Comparison of ENCODE assay signal across 8 cellular contexts in the genomic region with DNA sequence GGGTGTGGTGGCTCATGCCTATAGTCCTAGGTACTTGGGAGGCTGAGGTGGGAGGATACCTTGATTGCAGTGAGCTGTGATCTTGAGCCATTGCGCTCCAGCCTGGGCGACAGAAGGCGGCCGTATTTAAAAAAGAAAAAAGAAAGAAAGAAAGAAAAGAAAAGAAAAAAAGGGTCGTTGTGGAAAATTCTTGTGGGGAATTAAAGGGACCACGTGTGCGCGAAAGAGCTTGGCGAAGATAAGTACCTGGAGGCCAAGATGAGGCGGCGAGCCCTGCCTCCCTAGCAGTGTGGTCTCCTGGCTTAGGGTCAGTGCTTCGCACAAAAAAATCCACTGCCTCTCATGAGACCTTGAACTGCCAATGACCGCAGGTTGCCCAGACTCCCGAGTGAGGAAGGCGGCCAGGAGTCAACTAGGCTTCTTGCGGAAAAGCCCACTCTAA. TPM values are rescaled to one million over a fixed set of nuclear protein-coding genes. Genes with fewer than 3 reads are reported as not detected.
DNase-seq lines count a peak whose midpoint lies in the region; ATAC-seq lines count a peak whose summit lies in the region.

No MANE protein-coding gene starts in this region.

- peaks cover 47 to 59% (median 54%) of the 10 kb centered on the region in 10 experiments for H3K4me1 ChIP-seq in BLaER1 treated with 17β-estradiol and CSF1 and Interleukin-3, amounts not matched to agents 10 nM and 100 nM
- H3K4me1 ChIP-seq in mesodermal cell (ENCODE audit: control insufficient read depth, insufficient read depth, low read length, poor library complexity, severe bottlenecking) (peaks cover 18% of the 10 kb centered on the region), aorta (ENCODE audit: control insufficient read depth in 1 of 2, insufficient read depth in 2 of 2, low read length in 2 of 2) (peaks cover 0 to 3% of the 10 kb centered on the region in 2 donors)

- peaks cover 42% of the 10 kb centered on the region for H3K4me1 Mint-ChIP-seq in central memory CD8-positive, alpha-beta T cell

- H4K20me1 ChIP-seq in BLaER1 treated with 17β-estradiol and CSF1 and Interleukin-3, amounts not matched to agents 10 nM and 100 nM = peaks cover 21 to 36% (median 31%) of the 10 kb centered on the region in 11 experiments; a peak in 21 of 22 replicates

- H3K27ac Mint-ChIP-seq in central memory CD8-positive, alpha-beta T cell (ENCODE audit: low read depth) = peak overlapping the region; percentile 96

- 16 to 19% methylated on average over 13 to 16 of the region's 16 CpGs for WGBS in mesodermal cell (ENCODE audit: insufficient coverage in 2 of 2), 2 experiments
- WGBS in aorta, 2 donors = 3 to 5% methylated on average over 16 of the region's 16 CpGs

- H3K4me3 ChIP-seq in BLaER1 treated with 17β-estradiol and CSF1 and Interleukin-3, amounts not matched to agents 10 nM and 100 nM = peak overlapping the region; percentile 71 to 84 (median 76)
- H3K4me3 ChIP-seq in mesodermal cell (ENCODE audit: extremely low read depth, insufficient read depth, low read length, poor library complexity, severe bottlenecking) (peak overlapping the region; percentile 82), aorta (ENCODE audit: low read length in 2 of 2) (peak overlapping the region; percentile 35 to 45)

- H3K36me3 ChIP-seq in BLaER1 treated with 17β-estradiol and CSF1 and Interleukin-3, amounts not matched to agents 10 nM and 100 nM = peaks cover 0 to 18% (median 13%) of the 10 kb centered on the region in 11 experiments; a peak in 11 of 22 replicates
- H3K36me3 ChIP-seq in mesodermal cell (ENCODE audit: control insufficient read depth, insufficient read depth, low read length) (peaks cover 5% of the 10 kb centered on the region), aorta (ENCODE audit: control insufficient read depth in 1 of 2, insufficient read depth in 2 of 2, low read length in 1 of 2) (no peaks in the 10 kb centered on the region)

- DNase-seq in central memory CD8-positive, alpha-beta T cell (ENCODE audit: low spot score in 2 of 2) = no peak
- DNase-seq in aorta = no peak
- DNase-seq in NCI-H345 treated with DMSO at 0.1 percent for 48 hours (lab: John Stamatoyannopoulos, UW; ENCODE audit: unreplicated experiment) = no peak
- no peak for DNase-seq in SKM-1 treated with dmso at 0.1 percent for 144 hours (lab: John Stamatoyannopoulos, UW; ENCODE audit: unreplicated experiment)

- H3K9me3 ChIP-seq in BLaER1 treated with 17β-estradiol and CSF1 and Interleukin-3, amounts not matched to agents 10 nM and 100 nM (replicated peaks in 1 of 11) = no peaks in the 10 kb centered on the region
- H3K9me3 ChIP-seq in mesodermal cell (ENCODE audit: control insufficient read depth, low read length) (no peaks in the 10 kb centered on the region), aorta (ENCODE audit: control insufficient read depth, low read length) (no peaks in the 10 kb centered on the region)

- H3K27me3 Mint-ChIP-seq in central memory CD8-positive, alpha-beta T cell = no peaks in the 10 kb centered on the region

- intact Hi-C loops in aorta (cut with DNase I) = loop anchor here (2.0 to 5.0 kb wide), 3 partner anchors 32 to 64 kb away; no protein-coding TSS in a partner anchor

- peak overlapping the region; percentile 89 to 98 (median 94) for H3K9ac ChIP-seq in BLaER1 treated with 17β-estradiol and CSF1 and Interleukin-3, amounts not matched to agents 10 nM and 100 nM

- H3K27ac ChIP-seq in BLaER1 treated with 17β-estradiol and CSF1 and Interleukin-3, amounts not matched to agents 10 nM and 100 nM = peak overlapping the region; percentile 72 to 98 (median 95)
- H3K27ac ChIP-seq in mesodermal cell (ENCODE audit: low read depth, low read length, severe bottlenecking) (peak overlapping the region; percentile 64), aorta (ENCODE audit: low read depth in 1 of 2, low read length in 2 of 2) (peak overlapping the region; percentile 34 to 73)

- ATAC-seq in HG03442 (IDR thresholded peaks at IDR 0.05; ENCODE audit: unreplicated experiment) (peak; percentile 3), aorta (ENCODE audit: low FRiP score) (peak; percentile 40), HG02885 (IDR thresholded peaks at IDR 0.05; ENCODE audit: poor library complexity, unreplicated experiment) (no peak)
- no peak for ATAC-seq in central memory CD8-positive, alpha-beta T cell (replicated peaks; ENCODE audit: extremely low read depth, poor library complexity, severe bottlenecking)

- H3K27me3 ChIP-seq in BLaER1 treated with 17β-estradiol and CSF1 and Interleukin-3, amounts not matched to agents 10 nM and 100 nM = no peaks in the 10 kb centered on the region
- H3K27me3 ChIP-seq in aorta (ENCODE audit: control insufficient read depth in 1 of 2, insufficient read depth in 2 of 2, low read length in 1 of 2) = no peaks in the 10 kb centered on the region

- H3K9me3 Mint-ChIP-seq in central memory CD8-positive, alpha-beta T cell = no peaks in the 10 kb centered on the region

- peaks cover 11% of the 10 kb centered on the region for H3K36me3 Mint-ChIP-seq in central memory CD8-positive, alpha-beta T cell (ENCODE audit: insufficient read depth)

- peak overlapping the region; percentile 71 to 97 (median 89) for H3K4me2 ChIP-seq in BLaER1 treated with 17β-estradiol and CSF1 and Interleukin-3, amounts not matched to agents 10 nM and 100 nM

- H3K4me3 Mint-ChIP-seq in central memory CD8-positive, alpha-beta T cell = peak overlapping the region; percentile 88

RNA-seq across cellular contexts. Expression of a gene that starts 0.7 kb away (rescaled TPM):
- polyA plus RNA-seq in mesodermal cell (2013, experiment 1 of 2) = 166 TPM
- polyA plus RNA-seq in mesodermal cell (2013, experiment 2 of 2) = 152 TPM
- 100 to 1,000 TPM; 103 to 104 TPM for total RNA-seq in aorta
- polyA plus RNA-seq in aorta = 100 to 1,000 TPM in 1 of 2 donors, 10 to 100 TPM in 1; 33.8 to 124 TPM

RNA-seq across cellular contexts. Expression of a gene that starts 9.0 kb away (rescaled TPM):
- 50.4 TPM for polyA plus RNA-seq in mesodermal cell (2013, experiment 1 of 2)
- polyA plus RNA-seq in mesodermal cell (2013, experiment 2 of 2) = 39.5 TPM
- 10 to 100 TPM; 22.7 to 33.1 TPM for total RNA-seq in aorta
- polyA plus RNA-seq in aorta = 10 to 100 TPM; 14.5 to 20.1 TPM

Comparison
In these comparisons a context has a peak if more than half of its experiments do, and no peak if none do; other contexts are left out.
1. ATAC-seq: peak in HG03442 (single experiment) and aorta (single experiment); none in central memory CD8-positive, alpha-beta T cell (single experiment) and HG02885 (single experiment).
2. Peak in every context shown above with its lines, with median percentiles within 50 percentile points of each other: H3K27ac ChIP-seq and H3K4me3 ChIP-seq.